Comparison of ENCODE assay signal across 1 cellular context in the genomic region with DNA sequence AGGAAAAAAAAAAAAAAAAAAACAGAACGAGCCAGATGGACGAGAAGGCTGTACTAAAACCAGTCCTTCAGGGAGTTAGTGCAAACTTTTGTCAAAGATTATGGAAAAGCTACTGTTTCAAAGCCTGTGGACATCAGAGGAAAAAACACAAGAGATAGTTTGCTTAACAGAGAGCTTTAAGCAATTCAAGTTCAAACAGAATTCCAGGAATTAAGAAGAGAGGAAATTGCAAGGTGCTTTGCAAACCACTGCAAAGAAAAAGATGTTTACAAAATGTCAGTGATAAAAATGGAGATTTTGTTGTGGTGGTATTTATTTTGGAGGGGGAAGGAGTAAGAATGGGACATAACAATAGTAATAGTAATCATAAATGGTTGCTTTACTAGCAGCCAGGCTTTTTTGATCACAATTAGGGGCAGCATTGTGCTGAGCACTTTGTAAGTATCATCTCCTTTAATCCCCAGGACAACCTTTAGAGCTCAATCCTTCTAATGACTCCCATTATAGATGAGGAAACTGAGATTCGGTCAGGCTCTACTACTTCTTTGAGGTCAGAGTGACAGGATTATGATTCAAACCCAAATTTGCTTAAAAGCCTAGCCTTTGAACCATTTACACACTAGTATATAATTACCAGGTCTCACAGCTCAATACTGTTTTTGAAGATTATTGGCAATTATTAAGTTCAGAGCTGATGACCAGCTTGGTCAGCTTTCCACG.
TF ChIP-seq lines count a peak whose summit lies in the region.

No MANE protein-coding gene starts in this region.

TF ChIP-seq in HepG2, 621 proteins besides CTCF, POLR2A, EP300 and RAD21 (continues in another document):
- TF ChIP-seq POLR2AphosphoS5 (IDR thresholded peaks at IDR 0.05; ENCODE audit: low read depth, low read length), result no peak
- no peak for TF ChIP-seq POGZ (CRISPR knock-in tag; IDR thresholded peaks at IDR 0.05)
- no peak for TF ChIP-seq KDM3A (CRISPR knock-in tag; IDR thresholded peaks at IDR 0.05; ENCODE audit: low read depth)
- no peak for TF ChIP-seq ASH2L (IDR thresholded peaks at IDR 0.05; ENCODE audit: insufficient read length, low read depth, low read length)
- no peak for TF ChIP-seq MAZ (IDR thresholded peaks at IDR 0.05; ENCODE audit: borderline replicate concordance, low read depth, low read length)
- no peak for TF ChIP-seq MAZ (CRISPR knock-in tag; IDR thresholded peaks at IDR 0.05; ENCODE audit: low read depth)
- TF ChIP-seq NRL (CRISPR knock-in tag; IDR thresholded peaks at IDR 0.05; ENCODE audit: borderline replicate concordance), result no peak
- TF ChIP-seq, protein P1, sequence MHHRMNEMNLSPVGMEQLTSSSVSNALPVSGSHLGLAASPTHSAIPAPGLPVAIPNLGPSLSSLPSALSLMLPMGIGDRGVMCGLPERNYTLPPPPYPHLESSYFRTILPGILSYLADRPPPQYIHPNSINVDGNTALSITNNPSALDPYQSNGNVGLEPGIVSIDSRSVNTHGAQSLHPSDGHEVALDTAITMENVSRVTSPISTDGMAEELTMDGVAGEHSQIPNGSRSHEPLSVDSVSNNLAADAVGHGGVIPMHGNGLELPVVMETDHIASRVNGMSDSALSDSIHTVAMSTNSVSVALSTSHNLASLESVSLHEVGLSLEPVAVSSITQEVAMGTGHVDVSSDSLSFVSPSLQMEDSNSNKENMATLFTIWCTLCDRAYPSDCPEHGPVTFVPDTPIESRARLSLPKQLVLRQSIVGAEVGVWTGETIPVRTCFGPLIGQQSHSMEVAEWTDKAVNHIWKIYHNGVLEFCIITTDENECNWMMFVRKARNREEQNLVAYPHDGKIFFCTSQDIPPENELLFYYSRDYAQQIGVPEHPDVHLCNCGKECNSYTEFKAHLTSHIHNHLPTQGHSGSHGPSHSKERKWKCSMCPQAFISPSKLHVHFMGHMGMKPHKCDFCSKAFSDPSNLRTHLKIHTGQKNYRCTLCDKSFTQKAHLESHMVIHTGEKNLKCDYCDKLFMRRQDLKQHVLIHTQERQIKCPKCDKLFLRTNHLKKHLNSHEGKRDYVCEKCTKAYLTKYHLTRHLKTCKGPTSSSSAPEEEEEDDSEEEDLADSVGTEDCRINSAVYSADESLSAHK (CRISPR knock-in tag; IDR thresholded peaks at IDR 0.05; ENCODE audit: borderline replicate concordance), result no peak
- TF ChIP-seq NFKBIZ (CRISPR knock-in tag; IDR thresholded peaks at IDR 0.05), result no peak
- no peak for TF ChIP-seq ZNF496 (CRISPR knock-in tag; IDR thresholded peaks at IDR 0.05; ENCODE audit: insufficient replicate concordance)
- no peak for TF ChIP-seq FOXK2 (IDR thresholded peaks at IDR 0.05)
- TF ChIP-seq, protein P2, sequence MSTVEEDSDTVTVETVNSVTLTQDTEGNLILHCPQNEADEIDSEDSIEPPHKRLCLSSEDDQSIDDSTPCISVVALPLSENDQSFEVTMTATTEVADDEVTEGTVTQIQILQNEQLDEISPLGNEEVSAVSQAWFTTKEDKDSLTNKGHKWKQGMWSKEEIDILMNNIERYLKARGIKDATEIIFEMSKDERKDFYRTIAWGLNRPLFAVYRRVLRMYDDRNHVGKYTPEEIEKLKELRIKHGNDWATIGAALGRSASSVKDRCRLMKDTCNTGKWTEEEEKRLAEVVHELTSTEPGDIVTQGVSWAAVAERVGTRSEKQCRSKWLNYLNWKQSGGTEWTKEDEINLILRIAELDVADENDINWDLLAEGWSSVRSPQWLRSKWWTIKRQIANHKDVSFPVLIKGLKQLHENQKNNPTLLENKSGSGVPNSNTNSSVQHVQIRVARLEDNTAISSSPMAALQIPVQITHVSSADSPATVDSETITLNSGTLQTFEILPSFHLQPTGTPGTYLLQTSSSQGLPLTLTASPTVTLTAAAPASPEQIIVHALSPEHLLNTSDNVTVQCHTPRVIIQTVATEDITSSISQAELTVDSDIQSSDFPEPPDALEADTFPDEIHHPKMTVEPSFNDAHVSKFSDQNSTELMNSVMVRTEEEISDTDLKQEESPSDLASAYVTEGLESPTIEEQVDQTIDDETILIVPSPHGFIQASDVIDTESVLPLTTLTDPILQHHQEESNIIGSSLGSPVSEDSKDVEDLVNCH (CRISPR knock-in tag; IDR thresholded peaks at IDR 0.05), result no peak
- TF ChIP-seq HOXA5 (CRISPR knock-in tag; IDR thresholded peaks at IDR 0.05), result no peak
- TF ChIP-seq FOXK1 (CRISPR knock-in tag; IDR thresholded peaks at IDR 0.05; ENCODE audit: borderline replicate concordance, low read depth), result no peak
- no peak for TF ChIP-seq ZSCAN29 (CRISPR knock-in tag; conservative IDR thresholded peaks at IDR 0.05)
- TF ChIP-seq, protein P3, sequence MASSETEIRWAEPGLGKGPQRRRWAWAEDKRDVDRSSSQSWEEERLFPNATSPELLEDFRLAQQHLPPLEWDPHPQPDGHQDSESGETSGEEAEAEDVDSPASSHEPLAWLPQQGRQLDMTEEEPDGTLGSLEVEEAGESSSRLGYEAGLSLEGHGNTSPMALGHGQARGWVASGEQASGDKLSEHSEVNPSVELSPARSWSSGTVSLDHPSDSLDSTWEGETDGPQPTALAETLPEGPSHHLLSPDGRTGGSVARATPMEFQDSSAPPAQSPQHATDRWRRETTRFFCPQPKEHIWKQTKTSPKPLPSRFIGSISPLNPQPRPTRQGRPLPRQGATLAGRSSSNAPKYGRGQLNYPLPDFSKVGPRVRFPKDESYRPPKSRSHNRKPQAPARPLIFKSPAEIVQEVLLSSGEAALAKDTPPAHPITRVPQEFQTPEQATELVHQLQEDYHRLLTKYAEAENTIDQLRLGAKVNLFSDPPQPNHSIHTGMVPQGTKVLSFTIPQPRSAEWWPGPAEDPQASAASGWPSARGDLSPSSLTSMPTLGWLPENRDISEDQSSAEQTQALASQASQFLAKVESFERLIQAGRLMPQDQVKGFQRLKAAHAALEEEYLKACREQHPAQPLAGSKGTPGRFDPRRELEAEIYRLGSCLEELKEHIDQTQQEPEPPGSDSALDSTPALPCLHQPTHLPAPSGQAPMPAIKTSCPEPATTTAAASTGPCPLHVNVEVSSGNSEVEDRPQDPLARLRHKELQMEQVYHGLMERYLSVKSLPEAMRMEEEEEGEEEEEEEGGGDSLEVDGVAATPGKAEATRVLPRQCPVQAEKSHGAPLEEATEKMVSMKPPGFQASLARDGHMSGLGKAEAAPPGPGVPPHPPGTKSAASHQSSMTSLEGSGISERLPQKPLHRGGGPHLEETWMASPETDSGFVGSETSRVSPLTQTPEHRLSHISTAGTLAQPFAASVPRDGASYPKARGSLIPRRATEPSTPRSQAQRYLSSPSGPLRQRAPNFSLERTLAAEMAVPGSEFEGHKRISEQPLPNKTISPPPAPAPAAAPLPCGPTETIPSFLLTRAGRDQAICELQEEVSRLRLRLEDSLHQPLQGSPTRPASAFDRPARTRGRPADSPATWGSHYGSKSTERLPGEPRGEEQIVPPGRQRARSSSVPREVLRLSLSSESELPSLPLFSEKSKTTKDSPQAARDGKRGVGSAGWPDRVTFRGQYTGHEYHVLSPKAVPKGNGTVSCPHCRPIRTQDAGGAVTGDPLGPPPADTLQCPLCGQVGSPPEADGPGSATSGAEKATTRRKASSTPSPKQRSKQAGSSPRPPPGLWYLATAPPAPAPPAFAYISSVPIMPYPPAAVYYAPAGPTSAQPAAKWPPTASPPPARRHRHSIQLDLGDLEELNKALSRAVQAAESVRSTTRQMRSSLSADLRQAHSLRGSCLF (CRISPR knock-in tag; IDR thresholded peaks at IDR 0.05; ENCODE audit: borderline replicate concordance), result no peak
- TF ChIP-seq ZNF556 (CRISPR knock-in tag; IDR thresholded peaks at IDR 0.05; ENCODE audit: borderline replicate concordance), result no peak
- no peak for TF ChIP-seq MIER3 (CRISPR knock-in tag; IDR thresholded peaks at IDR 0.05; ENCODE audit: borderline replicate concordance)
- TF ChIP-seq ZNF644 (CRISPR knock-in tag; IDR thresholded peaks at IDR 0.05; ENCODE audit: low read depth), result no peak
- TF ChIP-seq ZSCAN21 (CRISPR knock-in tag; IDR thresholded peaks at IDR 0.05; ENCODE audit: borderline replicate concordance), result no peak
- TF ChIP-seq, protein P4, sequence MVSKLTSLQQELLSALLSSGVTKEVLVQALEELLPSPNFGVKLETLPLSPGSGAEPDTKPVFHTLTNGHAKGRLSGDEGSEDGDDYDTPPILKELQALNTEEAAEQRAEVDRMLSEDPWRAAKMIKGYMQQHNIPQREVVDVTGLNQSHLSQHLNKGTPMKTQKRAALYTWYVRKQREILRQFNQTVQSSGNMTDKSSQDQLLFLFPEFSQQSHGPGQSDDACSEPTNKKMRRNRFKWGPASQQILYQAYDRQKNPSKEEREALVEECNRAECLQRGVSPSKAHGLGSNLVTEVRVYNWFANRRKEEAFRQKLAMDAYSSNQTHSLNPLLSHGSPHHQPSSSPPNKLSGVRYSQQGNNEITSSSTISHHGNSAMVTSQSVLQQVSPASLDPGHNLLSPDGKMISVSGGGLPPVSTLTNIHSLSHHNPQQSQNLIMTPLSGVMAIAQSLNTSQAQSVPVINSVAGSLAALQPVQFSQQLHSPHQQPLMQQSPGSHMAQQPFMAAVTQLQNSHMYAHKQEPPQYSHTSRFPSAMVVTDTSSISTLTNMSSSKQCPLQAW (CRISPR knock-in tag; IDR thresholded peaks at IDR 0.05), result no peak
- no peak for TF ChIP-seq KAT2B (IDR thresholded peaks at IDR 0.05; ENCODE audit: borderline replicate concordance, low read depth, low read length)
- no peak for TF ChIP-seq PLRG1 (conservative IDR thresholded peaks at IDR 0.05)
- TF ChIP-seq RFX3 (CRISPR knock-in tag; IDR thresholded peaks at IDR 0.05), result no peak
- TF ChIP-seq CCAR2 (optimal IDR thresholded peaks at IDR 0.05; ENCODE audit: low read depth, low read length), result no peak
- TF ChIP-seq ZNF550 (CRISPR knock-in tag; IDR thresholded peaks at IDR 0.05; ENCODE audit: borderline replicate concordance), result no peak
- no peak for TF ChIP-seq ZNF83 (CRISPR knock-in tag; IDR thresholded peaks at IDR 0.05; ENCODE audit: borderline replicate concordance)
- no peak for TF ChIP-seq MAFF (IDR thresholded peaks at IDR 0.05; ENCODE audit: low read depth, low read length)
- no peak for TF ChIP-seq ELF1 (CRISPR knock-in tag; IDR thresholded peaks at IDR 0.05)
- TF ChIP-seq, protein P5, sequence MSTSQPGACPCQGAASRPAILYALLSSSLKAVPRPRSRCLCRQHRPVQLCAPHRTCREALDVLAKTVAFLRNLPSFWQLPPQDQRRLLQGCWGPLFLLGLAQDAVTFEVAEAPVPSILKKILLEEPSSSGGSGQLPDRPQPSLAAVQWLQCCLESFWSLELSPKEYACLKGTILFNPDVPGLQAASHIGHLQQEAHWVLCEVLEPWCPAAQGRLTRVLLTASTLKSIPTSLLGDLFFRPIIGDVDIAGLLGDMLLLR (CRISPR knock-in tag; IDR thresholded peaks at IDR 0.05), result no peak
- TF ChIP-seq ZMAT3 (CRISPR knock-in tag; conservative IDR thresholded peaks at IDR 0.05), result no peak
- peak; percentile 52; the same call in 1 of the 2 replicates for TF ChIP-seq SOX5 (CRISPR knock-in tag; IDR thresholded peaks at IDR 0.05; ENCODE audit: borderline replicate concordance)
- TF ChIP-seq MAFK (conservative IDR thresholded peaks at IDR 0.05 in 1 of 2, IDR thresholded peaks at IDR 0.05 in 1 of 2; ENCODE audit: low read length in 2 of 2), result no peak
- TF ChIP-seq, protein P6, sequence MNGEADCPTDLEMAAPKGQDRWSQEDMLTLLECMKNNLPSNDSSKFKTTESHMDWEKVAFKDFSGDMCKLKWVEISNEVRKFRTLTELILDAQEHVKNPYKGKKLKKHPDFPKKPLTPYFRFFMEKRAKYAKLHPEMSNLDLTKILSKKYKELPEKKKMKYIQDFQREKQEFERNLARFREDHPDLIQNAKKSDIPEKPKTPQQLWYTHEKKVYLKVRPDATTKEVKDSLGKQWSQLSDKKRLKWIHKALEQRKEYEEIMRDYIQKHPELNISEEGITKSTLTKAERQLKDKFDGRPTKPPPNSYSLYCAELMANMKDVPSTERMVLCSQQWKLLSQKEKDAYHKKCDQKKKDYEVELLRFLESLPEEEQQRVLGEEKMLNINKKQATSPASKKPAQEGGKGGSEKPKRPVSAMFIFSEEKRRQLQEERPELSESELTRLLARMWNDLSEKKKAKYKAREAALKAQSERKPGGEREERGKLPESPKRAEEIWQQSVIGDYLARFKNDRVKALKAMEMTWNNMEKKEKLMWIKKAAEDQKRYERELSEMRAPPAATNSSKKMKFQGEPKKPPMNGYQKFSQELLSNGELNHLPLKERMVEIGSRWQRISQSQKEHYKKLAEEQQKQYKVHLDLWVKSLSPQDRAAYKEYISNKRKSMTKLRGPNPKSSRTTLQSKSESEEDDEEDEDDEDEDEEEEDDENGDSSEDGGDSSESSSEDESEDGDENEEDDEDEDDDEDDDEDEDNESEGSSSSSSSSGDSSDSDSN (CRISPR knock-in tag; IDR thresholded peaks at IDR 0.05), result no peak
- TF ChIP-seq NBN (conservative IDR thresholded peaks at IDR 0.05), result no peak
- no peak for TF ChIP-seq ZNF30 (CRISPR knock-in tag; IDR thresholded peaks at IDR 0.05)
- TF ChIP-seq SMARCC2 (IDR thresholded peaks at IDR 0.05), result no peak
- TF ChIP-seq, protein P7, sequence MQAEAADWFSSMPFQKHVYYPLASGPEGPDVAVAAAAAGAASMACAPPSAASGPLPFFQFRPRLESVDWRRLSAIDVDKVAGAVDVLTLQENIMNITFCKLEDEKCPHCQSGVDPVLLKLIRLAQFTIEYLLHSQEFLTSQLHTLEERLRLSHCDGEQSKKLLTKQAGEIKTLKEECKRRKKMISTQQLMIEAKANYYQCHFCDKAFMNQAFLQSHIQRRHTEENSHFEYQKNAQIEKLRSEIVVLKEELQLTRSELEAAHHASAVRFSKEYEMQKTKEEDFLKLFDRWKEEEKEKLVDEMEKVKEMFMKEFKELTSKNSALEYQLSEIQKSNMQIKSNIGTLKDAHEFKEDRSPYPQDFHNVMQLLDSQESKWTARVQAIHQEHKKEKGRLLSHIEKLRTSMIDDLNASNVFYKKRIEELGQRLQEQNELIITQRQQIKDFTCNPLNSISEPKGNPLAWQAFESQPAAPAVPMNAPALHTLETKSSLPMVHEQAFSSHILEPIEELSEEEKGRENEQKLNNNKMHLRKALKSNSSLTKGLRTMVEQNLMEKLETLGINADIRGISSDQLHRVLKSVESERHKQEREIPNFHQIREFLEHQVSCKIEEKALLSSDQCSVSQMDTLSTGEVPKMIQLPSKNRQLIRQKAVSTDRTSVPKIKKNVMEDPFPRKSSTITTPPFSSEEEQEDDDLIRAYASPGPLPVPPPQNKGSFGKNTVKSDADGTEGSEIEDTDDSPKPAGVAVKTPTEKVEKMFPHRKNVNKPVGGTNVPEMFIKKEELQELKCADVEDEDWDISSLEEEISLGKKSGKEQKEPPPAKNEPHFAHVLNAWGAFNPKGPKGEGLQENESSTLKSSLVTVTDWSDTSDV (CRISPR knock-in tag; IDR thresholded peaks at IDR 0.05), result no peak
- peak; percentile 63; the same call in 1 of the 2 replicates for TF ChIP-seq GATAD2A (CRISPR knock-in tag; IDR thresholded peaks at IDR 0.05)
- TF ChIP-seq, protein P8, sequence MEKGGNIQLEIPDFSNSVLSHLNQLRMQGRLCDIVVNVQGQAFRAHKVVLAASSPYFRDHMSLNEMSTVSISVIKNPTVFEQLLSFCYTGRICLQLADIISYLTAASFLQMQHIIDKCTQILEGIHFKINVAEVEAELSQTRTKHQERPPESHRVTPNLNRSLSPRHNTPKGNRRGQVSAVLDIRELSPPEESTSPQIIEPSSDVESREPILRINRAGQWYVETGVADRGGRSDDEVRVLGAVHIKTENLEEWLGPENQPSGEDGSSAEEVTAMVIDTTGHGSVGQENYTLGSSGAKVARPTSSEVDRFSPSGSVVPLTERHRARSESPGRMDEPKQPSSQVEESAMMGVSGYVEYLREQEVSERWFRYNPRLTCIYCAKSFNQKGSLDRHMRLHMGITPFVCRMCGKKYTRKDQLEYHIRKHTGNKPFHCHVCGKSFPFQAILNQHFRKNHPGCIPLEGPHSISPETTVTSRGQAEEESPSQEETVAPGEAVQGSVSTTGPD (CRISPR knock-in tag; IDR thresholded peaks at IDR 0.05), result no peak
- TF ChIP-seq SOX6 (IDR thresholded peaks at IDR 0.05), result no peak
- TF ChIP-seq SOX6 (CRISPR knock-in tag; IDR thresholded peaks at IDR 0.05), result peak; percentile 41; the same call in 1 of the 2 replicates
- no peak for TF ChIP-seq CBX5 (CRISPR knock-in tag; IDR thresholded peaks at IDR 0.05; ENCODE audit: borderline replicate concordance)
- no peak for TF ChIP-seq ZNF430 (CRISPR knock-in tag; IDR thresholded peaks at IDR 0.05)
